ENCODE assay signal across 1 cellular context in genomic region chr7:99173787-99174186, GRCh38.
TF ChIP-seq lines count a peak whose summit lies in the region.

No MANE protein-coding gene starts in this region.

TF ChIP-seq in K562, 482 proteins besides CTCF, POLR2A, EP300 and RAD21 (continued from another document):
- peak; percentile 89 for TF ChIP-seq IRF9 (tag; IDR thresholded peaks at IDR 0.05)
- TF ChIP-seq SRSF3 (IDR thresholded peaks at IDR 0.05; ENCODE audit: insufficient read depth, low read length), result no peak
- TF ChIP-seq HBP1 (CRISPR knock-in tag; IDR thresholded peaks at IDR 0.05), result no peak
- TF ChIP-seq TRIM24 (IDR thresholded peaks at IDR 0.05), result peak; percentile 18 to 59; a peak in 1 of 4 replicates
TF ChIP-seq in K562: peak in this region for 5.
